Comparison of ENCODE assay signal across 14 cellular contexts in the genomic region with DNA sequence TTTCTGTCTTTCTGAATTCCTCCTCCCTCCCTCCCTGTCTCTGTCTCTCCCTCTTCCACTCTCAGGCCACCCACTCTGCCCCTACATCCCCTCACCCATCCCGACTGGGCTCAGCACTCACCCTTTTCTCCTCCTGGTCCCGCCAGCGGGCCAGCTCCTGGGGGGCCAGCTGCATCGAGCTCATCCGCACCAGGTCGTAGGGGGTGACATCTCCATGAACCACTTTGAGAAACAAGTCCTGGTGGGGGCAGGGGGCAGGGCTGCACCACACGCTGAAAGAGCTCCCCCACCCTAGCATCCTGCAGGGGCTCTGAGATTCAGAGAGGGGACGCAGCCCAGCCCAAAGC. TPM values are rescaled to one million over a fixed set of nuclear protein-coding genes. Genes with fewer than 3 reads are reported as not detected.
DNase-seq lines count a peak whose midpoint lies in the region; ATAC-seq and TF ChIP-seq lines count a peak whose summit lies in the region.
"Had no signal": no experiment of that assay in that cellular context is flagged by ENCODE, and none has a peak within 500 bp of the region (broad histone marks: within the 10 kb centered on the region; RNA-seq: fewer than 3 reads in every experiment).

No MANE protein-coding gene starts in this region.

- H3K4me3 ChIP-seq in AG10803 (ENCODE audit: low read length) (peak overlapping the region; percentile 80), RWPE2 (ENCODE audit: severe bottlenecking) (peak overlapping the region; percentile 19), fibroblast of mammary gland (ENCODE audit: control insufficient read depth, low read depth, low read length) (peak overlapping the region; percentile 65), trophoblast cell (ENCODE audit: low read depth, low read length) (no peak overlapping the region)
- no peak overlapping the region for H3K4me3 ChIP-seq in naive thymus-derived CD4-positive, alpha-beta T cell (ENCODE audit: low read length)
- H3K4me3 ChIP-seq: left ventricle myocardium inferior had no signal

- peak overlapping the region; percentile 20 for H3K4me2 ChIP-seq in trophoblast cell (ENCODE audit: low read length)

- H3K27me3 ChIP-seq in RWPE2 (ENCODE audit: insufficient read depth, poor library complexity, severe bottlenecking) = no peaks in the 10 kb centered on the region
- H3K27me3 ChIP-seq in trophoblast cell (ENCODE audit: insufficient read depth, low read length) = no peaks in the 10 kb centered on the region
- no peaks in the 10 kb centered on the region for H3K27me3 ChIP-seq in naive thymus-derived CD4-positive, alpha-beta T cell (ENCODE audit: control insufficient read depth in 2 of 2, insufficient read depth in 2 of 2, low read length in 2 of 2)
- H3K27me3 ChIP-seq: BE2C, upper lobe of left lung had no signal

- H4K91ac ChIP-seq in trophoblast cell (ENCODE audit: low read depth, low read length) = no peak overlapping the region

- DNase-seq in AG10803 (ENCODE audit: low read depth) = no peak
- DNase-seq in RWPE2 (ENCODE audit: low spot score) = peak; percentile 54
- DNase-seq in fibroblast of mammary gland (ENCODE audit: low read depth) = no peak
- DNase-seq in trophoblast cell = no peak
- no peak for DNase-seq in NCI-H1694 (lab: John Stamatoyannopoulos, UW)
- no peak for DNase-seq in naive thymus-derived CD4-positive, alpha-beta T cell
- no peak for DNase-seq in UCSD-AML1 (lab: John Stamatoyannopoulos, UW; ENCODE audit: unreplicated experiment)
- DNase-seq: activated CD4-positive, alpha-beta T cell treated with anti-CD3 and anti-CD28 coated beads for 1 hour; BE2C; effector CD4-positive, alpha-beta T cell; left ventricle myocardium inferior; MM.1S had no signal

- peaks cover 3 to 19% (median 14%) of the 10 kb centered on the region in 7 donors for H3K4me1 Mint-ChIP-seq in naive thymus-derived CD4-positive, alpha-beta T cell

- H3K9me3 Mint-ChIP-seq in naive thymus-derived CD4-positive, alpha-beta T cell = peaks cover 0 to 1% (median 0%) of the 10 kb centered on the region in 11 donors

- H3K4me1 ChIP-seq in RWPE2 (ENCODE audit: insufficient read depth, poor library complexity, severe bottlenecking) = peaks cover 5% of the 10 kb centered on the region
- H3K4me1 ChIP-seq in trophoblast cell (ENCODE audit: control insufficient read depth in 1 of 2, insufficient read depth in 2 of 2, low read length in 2 of 2) = peaks cover 4 to 13% of the 10 kb centered on the region in 2 experiments
- H3K4me1 ChIP-seq in naive thymus-derived CD4-positive, alpha-beta T cell (ENCODE audit: control insufficient read depth in 2 of 2, insufficient read depth in 2 of 2, low read length in 2 of 2) = no peaks in the 10 kb centered on the region
- H3K4me1 ChIP-seq: BE2C had no signal

- no peaks in the 10 kb centered on the region for H3K79me2 ChIP-seq in trophoblast cell (ENCODE audit: control insufficient read depth, insufficient read depth, low read length, poor library complexity)

- no peak overlapping the region for H4K12ac ChIP-seq in trophoblast cell (ENCODE audit: low read depth, low read length)

- intact Hi-C loops in naive thymus-derived CD4-positive, alpha-beta T cell (cut with micrococcal nuclease) = no loop called here

- H2BK5ac ChIP-seq in trophoblast cell (ENCODE audit: low read depth, low read length, poor library complexity) = no peak overlapping the region

- no peak overlapping the region for H2AK5ac ChIP-seq in trophoblast cell (ENCODE audit: low read length)

- no peak for ATAC-seq in RWPE2 (ENCODE audit: low read depth)
- ATAC-seq in naive thymus-derived CD4-positive, alpha-beta T cell = no peak
- no peak for ATAC-seq in GM18909 (IDR thresholded peaks at IDR 0.05; ENCODE audit: poor library complexity, unreplicated experiment)

- H3K27ac ChIP-seq in RWPE2 (ENCODE audit: poor library complexity, severe bottlenecking) = peak overlapping the region; percentile 73
- H3K27ac ChIP-seq in trophoblast cell (ENCODE audit: low read depth, low read length) = no peak overlapping the region
- H3K27ac ChIP-seq in naive thymus-derived CD4-positive, alpha-beta T cell (ENCODE audit: low read depth, low read length) = no peak overlapping the region
- H3K27ac ChIP-seq: left ventricle myocardium inferior, upper lobe of left lung had no signal

- no peak overlapping the region for H3K18ac ChIP-seq in trophoblast cell (ENCODE audit: low read length)

- CTCF ChIA-PET in naive thymus-derived CD4-positive, alpha-beta T cell (lab: Charles Lee) = no interaction called here

- no peak overlapping the region for H3K4ac ChIP-seq in trophoblast cell (ENCODE audit: low read depth, low read length)

- TF ChIP-seq CTCF in AG10803 (conservative IDR thresholded peaks at IDR 0.05; ENCODE audit: low read length) (no peak), RWPE2 (IDR thresholded peaks at IDR 0.05; ENCODE audit: poor library complexity, severe bottlenecking) (no peak), fibroblast of mammary gland (conservative IDR thresholded peaks at IDR 0.05; ENCODE audit: control insufficient read depth, insufficient read depth, low read depth, low read length) (no peak)

- no peak overlapping the region for H3K27ac Mint-ChIP-seq in naive thymus-derived CD4-positive, alpha-beta T cell

- H3K36me3 Mint-ChIP-seq in naive thymus-derived CD4-positive, alpha-beta T cell = no peaks in the 10 kb centered on the region

- no CpG with 5 or more reads among the region's 8 CpGs for WGBS in trophoblast cell (ENCODE audit: extremely low coverage, insufficient coverage, insufficient read length)

- H3K79me1 ChIP-seq in trophoblast cell (ENCODE audit: low read length) = peaks cover 5% of the 10 kb centered on the region

- H2BK120ac ChIP-seq in trophoblast cell (ENCODE audit: insufficient read depth, low read length, poor library complexity) = no peak overlapping the region

- H3K14ac ChIP-seq in trophoblast cell (ENCODE audit: low read length) = peak overlapping the region; percentile 1

- no peak overlapping the region for H3K23ac ChIP-seq in trophoblast cell (ENCODE audit: low read length)

- H3K9me3 ChIP-seq in RWPE2 (ENCODE audit: severe bottlenecking) (no peaks in the 10 kb centered on the region), trophoblast cell (ENCODE audit: insufficient read depth, low read depth, low read length) (no peaks in the 10 kb centered on the region)
- no peaks in the 10 kb centered on the region for H3K9me3 ChIP-seq in naive thymus-derived CD4-positive, alpha-beta T cell (ENCODE audit: control insufficient read depth in 2 of 3, low read length in 3 of 3)
- H3K9me3 ChIP-seq: BE2C, left ventricle myocardium inferior, upper lobe of left lung had no signal

- POLR2A ChIA-PET in naive thymus-derived CD4-positive, alpha-beta T cell (lab: Charles Lee) = interaction anchor here (1.1 kb wide), 1 partner anchor 8 kb away, joined by 3 read pairs; no protein-coding TSS in a partner anchor

- no peak overlapping the region for H2AFZ ChIP-seq in trophoblast cell (ENCODE audit: insufficient read depth, low read length, poor library complexity)

- H2BK12ac ChIP-seq in trophoblast cell (ENCODE audit: low read length) = no peak overlapping the region

- H3K36me3 ChIP-seq in RWPE2 (ENCODE audit: low read depth) = no peaks in the 10 kb centered on the region
- no peaks in the 10 kb centered on the region for H3K36me3 ChIP-seq in trophoblast cell (ENCODE audit: control insufficient read depth in 1 of 2, insufficient read depth in 2 of 2, low read length in 2 of 2)
- no peaks in the 10 kb centered on the region for H3K36me3 ChIP-seq in naive thymus-derived CD4-positive, alpha-beta T cell (ENCODE audit: control insufficient read depth in 2 of 3, insufficient read depth in 3 of 3, low read length in 3 of 3)
- H3K36me3 ChIP-seq: BE2C, left ventricle myocardium inferior, upper lobe of left lung had no signal

- no peak overlapping the region for H3K9ac ChIP-seq in trophoblast cell (ENCODE audit: low read length)

- peaks cover 0 to 18% (median 0%) of the 10 kb centered on the region in 5 donors for H3K27me3 Mint-ChIP-seq in naive thymus-derived CD4-positive, alpha-beta T cell

- no peak overlapping the region for H3K4me3 Mint-ChIP-seq in naive thymus-derived CD4-positive, alpha-beta T cell

- no peak overlapping the region for H4K8ac ChIP-seq in trophoblast cell (ENCODE audit: low read depth, low read length)

RNA-seq across cellular contexts. Expression of a gene that starts 17.8 kb away (rescaled TPM):
- polyA plus RNA-seq in trophoblast cell (2013) = 0.83 and 0.87 TPM in 2 replicates
- under 1 TPM in 2 of 5 experiments, not detected in 3; 0.21 to 0.38 TPM for total RNA-seq in naive thymus-derived CD4-positive, alpha-beta T cell
- polyA plus RNA-seq in naive thymus-derived CD4-positive, alpha-beta T cell = not detected
- total RNA-seq: left ventricle myocardium inferior had no signal

RNA-seq across cellular contexts. Expression of a gene that starts 33.9 kb away (rescaled TPM):
- 9.6 and 10.2 TPM in 2 replicates for polyA plus RNA-seq in trophoblast cell (2013)
- total RNA-seq in naive thymus-derived CD4-positive, alpha-beta T cell = 1 to 10 TPM in 1 of 5 experiments, under 1 TPM in 4; 0.11 to 4.3 (median 0.43) TPM
- not detected for polyA plus RNA-seq in naive thymus-derived CD4-positive, alpha-beta T cell

Comparison
In these comparisons a context has a peak if more than half of its experiments do, and no peak if none do; other contexts are left out.
1. H3K4me3 ChIP-seq: peak in AG10803 (single experiment), RWPE2 (single experiment) and fibroblast of mammary gland (single experiment); none in trophoblast cell (single experiment) and naive thymus-derived CD4-positive, alpha-beta T cell (single experiment).